8 cellular contexts compared by ENCODE assay signal in genomic region chr3:47476644-47477199, GRCh38. TPM values are rescaled to one million over a fixed set of nuclear protein-coding genes. Genes with fewer than 3 reads are reported as not detected.
DNase-seq lines count a peak whose midpoint lies in the region; ATAC-seq and TF ChIP-seq lines count a peak whose summit lies in the region.

No MANE protein-coding gene starts in this region.

- H3K36me3 ChIP-seq in adipocyte (ENCODE audit: control insufficient read depth, insufficient read depth, low read length, severe bottlenecking): no peaks in the 10 kb centered on the region
- no peaks in the 10 kb centered on the region for H3K36me3 ChIP-seq in thoracic aorta

- peak overlapping the region; percentile 76 to 82 for H3K27ac ChIP-seq in thoracic aorta

- H3K27me3 ChIP-seq in adipocyte (replicated peaks; ENCODE audit: control insufficient read depth, insufficient read depth, low read length) (no peaks in the 10 kb centered on the region), thoracic aorta (replicated peaks; ENCODE audit: insufficient read depth) (no peaks in the 10 kb centered on the region)

- H3K9me3 Mint-ChIP-seq in activated T-cell treated with anti-CD3 and anti-CD28 coated beads, Interleukin-2, amount 50 U/mL, for 4 hours: no peaks in the 10 kb centered on the region

- peak overlapping the region; percentile 96 for H3K9ac ChIP-seq in adipocyte (ENCODE audit: low read length)

- H3K4me1 Mint-ChIP-seq in activated T-cell treated with anti-CD3 and anti-CD28 coated beads, Interleukin-2, amount 50 U/mL, for 4 hours (ENCODE audit: low read depth): peaks cover 34% of the 10 kb centered on the region

- no peaks in the 10 kb centered on the region for H3K36me3 Mint-ChIP-seq in activated T-cell treated with anti-CD3 and anti-CD28 coated beads, Interleukin-2, amount 50 U/mL, for 4 hours (ENCODE audit: insufficient read depth)

- H3K4me3 ChIP-seq in adipocyte (ENCODE audit: low read length) (peak overlapping the region; percentile 99), thoracic aorta (peak overlapping the region; percentile 72)

- DNase-seq in activated T-cell treated with anti-CD3 and anti-CD28 coated beads, Interleukin-2, amount 50 U/mL, for 4 hours: no peak
- no peak for DNase-seq in activated T-cell treated with anti-CD3 and anti-CD28 coated beads, Interleukin-2, amount 50 U/mL, for 1 hour
- DNase-seq in adipocyte (ENCODE audit: low read depth): no peak
- DNase-seq in mesenteric fat pad (ENCODE audit: low spot score): peak; percentile 68
- DNase-seq in thoracic aorta (ENCODE audit: low spot score): no peak
- no peak for DNase-seq in AML-193 (lab: John Stamatoyannopoulos, UW)
- no peak for DNase-seq in NCI-H226

- H3K4me1 ChIP-seq in adipocyte (ENCODE audit: control insufficient read depth, insufficient read depth, low read length) (peaks cover 21% of the 10 kb centered on the region), thoracic aorta (ENCODE audit: control insufficient read depth in 1 of 2, low read depth in 2 of 2) (peaks cover 10 to 19% of the 10 kb centered on the region in 2 donors)

- no peaks in the 10 kb centered on the region for H3K9me3 ChIP-seq in adipocyte (ENCODE audit: control insufficient read depth, low read length)
- H3K9me3 ChIP-seq in thoracic aorta: no peaks in the 10 kb centered on the region

- ATAC-seq in activated T-cell treated with anti-CD3 and anti-CD28 coated beads, Interleukin-2, amount 50 U/mL, for 4 hours: no peak
- no peak for ATAC-seq in thoracic aorta (ENCODE audit: insufficient number of reproducible peaks, low FRiP score, low read depth)
- no peak for ATAC-seq in HG03571 (IDR thresholded peaks at IDR 0.05; ENCODE audit: unreplicated experiment)

- peak overlapping the region; percentile 92 for H3K4me3 Mint-ChIP-seq in activated T-cell treated with anti-CD3 and anti-CD28 coated beads, Interleukin-2, amount 50 U/mL, for 4 hours

- no peaks in the 10 kb centered on the region for H3K27me3 Mint-ChIP-seq in activated T-cell treated with anti-CD3 and anti-CD28 coated beads, Interleukin-2, amount 50 U/mL, for 4 hours (ENCODE audit: low read depth)

- TF ChIP-seq CTCF in thoracic aorta (IDR thresholded peaks at IDR 0.05): no peak

RNA-seq across cellular contexts. Expression of gene SCAP, which starts 1.0 kb away (rescaled TPM):
- total RNA-seq in activated T-cell treated with anti-CD3 and anti-CD28 coated beads, Interleukin-2, amount 50 U/mL, for 4 hours: 10 to 100 TPM; 71.8 to 91.5 (median 90.1) TPM
- total RNA-seq in mesenteric fat pad (72.8 TPM), thoracic aorta (100 to 1,000 TPM in 1 of 2 donors, 10 to 100 TPM in 1; 80.0 to 106 TPM)

RNA-seq across cellular contexts. Expression of gene ELP6, which starts 36.8 kb away (rescaled TPM):
- total RNA-seq in activated T-cell treated with anti-CD3 and anti-CD28 coated beads, Interleukin-2, amount 50 U/mL, for 4 hours: 10 to 100 TPM; 34.7 to 40.5 (median 39.2) TPM
- total RNA-seq in mesenteric fat pad: 18.9 TPM
- 10 to 100 TPM; 16.5 to 28.7 TPM for total RNA-seq in thoracic aorta
